ENCODE assay signal across 11 cellular contexts in the genomic region with DNA sequence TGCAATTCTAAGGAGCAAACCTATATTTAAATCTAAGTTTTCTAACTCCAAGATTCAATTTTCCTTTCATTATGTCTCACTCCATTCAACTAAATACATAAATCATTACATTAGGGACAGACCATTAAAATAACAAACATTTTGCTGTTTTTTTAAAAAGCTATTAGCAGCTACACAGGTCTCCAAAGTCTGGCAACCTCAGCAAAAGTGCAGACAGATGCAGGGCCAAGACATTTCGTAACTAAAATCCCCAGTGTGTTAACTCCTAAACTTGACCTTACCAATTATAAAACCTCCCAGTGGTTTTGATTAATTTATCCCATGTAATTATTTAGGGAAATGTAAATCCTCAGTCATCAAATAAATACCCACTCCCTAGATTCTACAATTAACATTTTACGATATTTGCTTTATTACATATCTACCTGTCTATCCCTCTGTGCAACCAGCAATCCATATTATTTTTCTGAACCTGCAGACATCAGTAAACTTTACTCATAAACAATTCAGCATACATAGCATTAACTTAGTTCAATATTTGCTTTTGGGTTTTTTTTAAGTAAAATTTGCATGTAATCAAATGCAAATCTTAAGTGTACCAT.
DNase-seq lines count a peak whose midpoint lies in the region; ATAC-seq and TF ChIP-seq lines count a peak whose summit lies in the region.
"Had no signal": no experiment of that assay in that cellular context is flagged by ENCODE, and none has a peak within 500 bp of the region (broad histone marks: within the 10 kb centered on the region; RNA-seq: fewer than 3 reads in every experiment).

No MANE protein-coding gene starts in this region.

- no peak overlapping the region for H3K4me2 ChIP-seq in PC-3 (ENCODE audit: low read length)

- no peaks in the 10 kb centered on the region for H3F3A ChIP-seq in PC-3 (ENCODE audit: low read length, unreplicated experiment)

- H3K36me3 ChIP-seq in HEK293 (ENCODE audit: control insufficient read depth in 2 of 2, insufficient read depth in 1 of 2, low read length in 2 of 2) (no peaks in the 10 kb centered on the region), PC-3 (ENCODE audit: low read depth, low read length) (no peaks in the 10 kb centered on the region), thoracic aorta (no peaks in the 10 kb centered on the region)

- peak; percentile 79 for ATAC-seq in PC-3
- ATAC-seq in thoracic aorta (ENCODE audit: insufficient number of reproducible peaks, low FRiP score, low read depth) = no peak
- no peak for ATAC-seq in Right ventricle myocardium superior (ENCODE audit: poor library complexity)
- ATAC-seq: CD8-positive, alpha-beta T cell; HCT116 had no signal

- DNase-seq in NCI-H526 treated with DMSO at 0.1 percent for 48 hours (lab: John Stamatoyannopoulos, UW) (peak; percentile 36), PC-3 (no peak), thoracic aorta (ENCODE audit: low spot score) (no peak), ureter (ENCODE audit: low spot score) (no peak), NCI-H146 treated with DMSO at 0.1 percent for 48 hours (lab: John Stamatoyannopoulos, UW; ENCODE audit: unreplicated experiment) (no peak), Right ventricle myocardium superior (no peak)
- DNase-seq: CD8-positive, alpha-beta T cell; DMS53; GM23248 had no signal

- POLR2A ChIA-PET in HEK293 (lab: Yijun Ruan, JAX) (no interaction called here), PC-3 (lab: Charles Lee; ENCODE audit: unreplicated experiment) (no interaction called here)

- no peak overlapping the region for H3K9ac ChIP-seq in PC-3 (ENCODE audit: low read length)
- H3K9ac ChIP-seq: GM23248 had no signal

- intact Hi-C loops in PC-3 (cut with micrococcal nuclease) (no loop called here), Right ventricle myocardium superior (cut with DNase I) (no loop called here)

- no peaks in the 10 kb centered on the region for H4K20me1 ChIP-seq in PC-3 (ENCODE audit: low read length)

- H3K79me2 ChIP-seq in PC-3 (ENCODE audit: low read length) = no peaks in the 10 kb centered on the region

- TF ChIP-seq CTCF in HEK293 (tag by site-specific recombination; IDR thresholded peaks at IDR 0.05) = no peak
- no peak for TF ChIP-seq CTCF in PC-3 (conservative IDR thresholded peaks at IDR 0.05; ENCODE audit: low read depth, low read length)
- TF ChIP-seq CTCF in thoracic aorta (IDR thresholded peaks at IDR 0.05) = no peak

- no TSS peak for BruUV-seq in PC-3 (replicated peaks; lab: Mats Ljungman, UMichigan)

- no peaks in the 10 kb centered on the region for H3K9me2 ChIP-seq in PC-3 (replicated peaks; ENCODE audit: low read length)

- CTCF ChIA-PET in HEK293 (lab: Yijun Ruan, JAX) = interaction anchor here (1.6 kb wide), 1 partner anchor 64 kb away, joined by 3 read pairs; no protein-coding TSS in a partner anchor
- CTCF ChIA-PET in PC-3 (lab: Charles Lee) = no interaction called here

- H3K4me1 ChIP-seq in HEK293 (ENCODE audit: control insufficient read depth, insufficient read depth, low read length) (peaks cover 16% of the 10 kb centered on the region), PC-3 (ENCODE audit: insufficient read depth, low read length) (0 out of 2 replicates have a peak, but pooled peaks cover 3% of the 10 kb centered on the region), thoracic aorta (ENCODE audit: control insufficient read depth in 1 of 2, low read depth in 2 of 2) (peaks cover 21 to 59% of the 10 kb centered on the region in 2 donors)

- H3K9me3 ChIP-seq in HEK293 (ENCODE audit: control insufficient read depth, insufficient read depth, low read depth, low read length) (no peaks in the 10 kb centered on the region), PC-3 (ENCODE audit: low read length) (no peaks in the 10 kb centered on the region), thoracic aorta (no peaks in the 10 kb centered on the region)

- H3K4me3 ChIP-seq in HEK293 (ENCODE audit: low read depth, low read length) (no peak overlapping the region), PC-3 (ENCODE audit: low read length) (no peak overlapping the region), thoracic aorta (peak overlapping the region; percentile 8)
- H3K4me3 ChIP-seq: GM23248 had no signal

- H3K27ac ChIP-seq in HEK293 (ENCODE audit: extremely low read depth, low read depth, low read length) (0 out of 2 replicates have a peak overlapping the region, but pooled peaks have one; percentile 24), PC-3 (ENCODE audit: low read length) (no peak overlapping the region), thoracic aorta (peak overlapping the region in 1 of 2 donors; percentile 38)
- H3K27ac ChIP-seq: GM23248 had no signal

- H3K27me3 ChIP-seq in PC-3 (ENCODE audit: low read length) = no peaks in the 10 kb centered on the region
- H3K27me3 ChIP-seq in thoracic aorta (replicated peaks; ENCODE audit: insufficient read depth) = no peaks in the 10 kb centered on the region

- H2AFZ ChIP-seq in PC-3 (ENCODE audit: low read length) = no peak overlapping the region
- H2AFZ ChIP-seq: GM23248 had no signal

TF ChIP-seq in HEK293, 187 proteins besides CTCF, POLR2A, EP300 and RAD21:
- TF ChIP-seq ZNF626 (tag by site-specific recombination; IDR thresholded peaks at IDR 0.05) = no peak
- TF ChIP-seq WT1 (tag by site-specific recombination; IDR thresholded peaks at IDR 0.05) = peak; percentile 89
- 0 out of 2 replicates have a peak, but pooled peaks have one; percentile 6 for TF ChIP-seq SP7 (tag by site-specific recombination; IDR thresholded peaks at IDR 0.05)
